9 cellular contexts compared by ENCODE assay signal in the genomic region with DNA sequence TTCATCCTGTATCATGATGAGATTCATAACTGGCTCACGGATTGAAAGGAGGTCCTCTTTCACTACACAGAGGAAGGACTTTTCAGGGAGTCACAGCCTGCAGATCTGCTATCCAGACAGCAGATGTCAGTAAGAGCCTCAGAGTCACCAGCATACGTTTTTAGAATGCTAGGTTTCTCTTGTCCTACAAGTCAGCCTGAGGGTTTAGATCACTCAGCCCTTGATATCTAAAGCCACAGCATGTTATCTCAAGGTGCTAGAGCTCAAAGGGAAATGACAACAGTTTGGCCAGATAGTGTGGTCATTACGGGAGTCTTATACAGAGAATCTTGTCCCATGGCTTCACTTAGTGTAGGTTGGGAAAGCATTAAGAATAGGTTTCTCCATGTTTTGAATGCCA. TPM values are rescaled to one million over a fixed set of nuclear protein-coding genes. Genes with fewer than 3 reads are reported as not detected.
DNase-seq lines count a peak whose midpoint lies in the region; ATAC-seq and TF ChIP-seq lines count a peak whose summit lies in the region.
"Had no signal": no experiment of that assay in that cellular context is flagged by ENCODE, and none has a peak within 500 bp of the region (broad histone marks: within the 10 kb centered on the region; RNA-seq: fewer than 3 reads in every experiment).

No MANE protein-coding gene starts in this region.

- DNase-seq in DMS53 (lab: John Stamatoyannopoulos, UW) (peak; percentile 58), H4 (ENCODE audit: low spot score) (peak; percentile 51), OCI-M2 (lab: John Stamatoyannopoulos, UW; ENCODE audit: unreplicated experiment) (peak; percentile 13), fibroblast of lung (ENCODE audit: low read depth in 2 of 2) (peak; percentile 56 to 65)
- no peak for DNase-seq in stimulated activated effector memory CD8-positive, alpha-beta T cell treated with anti-CD3 and anti-CD28 coated beads, Interleukin-12 subunit alpha, Interleukin-12 subunit beta, amount 100 ng/mL, for 72 hours (ENCODE audit: low spot score in 2 of 2)
- no peak for DNase-seq in activated naive CD4-positive, alpha-beta T cell treated with anti-CD3 and anti-CD28 coated beads, Interleukin-2, amount 10 ng/mL, durations not matched to agents 7 days and 5 days

- no peaks in the 10 kb centered on the region for H3K36me3 Mint-ChIP-seq in stimulated activated effector memory CD8-positive, alpha-beta T cell treated with anti-CD3 and anti-CD28 coated beads, Interleukin-12 subunit alpha, Interleukin-12 subunit beta, amount 100 ng/mL, for 72 hours
- H3K36me3 Mint-ChIP-seq in activated naive CD4-positive, alpha-beta T cell treated with anti-CD3 and anti-CD28 coated beads, Interleukin-2, amount 10 ng/mL, durations not matched to agents 7 days and 5 days, result no peaks in the 10 kb centered on the region
- H3K36me3 Mint-ChIP-seq: natural killer cell treated with Interleukin-12 subunit alpha and Interleukin-12 subunit beta and Interleukin-15 and Interleukin-18, amount 100 ng/mL, for 72 hours had no signal

- no peaks in the 10 kb centered on the region for H3K9me3 Mint-ChIP-seq in stimulated activated effector memory CD8-positive, alpha-beta T cell treated with anti-CD3 and anti-CD28 coated beads, Interleukin-12 subunit alpha, Interleukin-12 subunit beta, amount 100 ng/mL, for 72 hours
- H3K9me3 Mint-ChIP-seq in activated naive CD4-positive, alpha-beta T cell treated with anti-CD3 and anti-CD28 coated beads, Interleukin-2, amount 10 ng/mL, durations not matched to agents 7 days and 5 days, result no peaks in the 10 kb centered on the region
- H3K9me3 Mint-ChIP-seq: natural killer cell treated with Interleukin-12 subunit alpha and Interleukin-12 subunit beta and Interleukin-15 and Interleukin-18, amount 100 ng/mL, for 72 hours had no signal

- peak; percentile 62 to 72 for TF ChIP-seq CTCF in fibroblast of lung (conservative IDR thresholded peaks at IDR 0.05 in 1 of 2, IDR thresholded peaks at IDR 0.05 in 1 of 2; ENCODE audit: low read depth in 1 of 2, low read length in 2 of 2)

- H3K4me1 ChIP-seq in fibroblast of lung (ENCODE audit: control insufficient read depth, extremely low read depth, insufficient read depth, low read length), result no peaks in the 10 kb centered on the region

- no peak overlapping the region for H3K27ac ChIP-seq in fibroblast of lung (ENCODE audit: insufficient read depth, low read length)

- H4K20me1 ChIP-seq in fibroblast of lung (ENCODE audit: control insufficient read depth, extremely low read depth, insufficient read depth, low read length), result no peaks in the 10 kb centered on the region

- no peaks in the 10 kb centered on the region for H3K9me3 ChIP-seq in fibroblast of lung (ENCODE audit: control insufficient read depth, insufficient read depth, low read depth, low read length)

- peaks cover 13% of the 10 kb centered on the region for H3K27me3 Mint-ChIP-seq in activated naive CD4-positive, alpha-beta T cell treated with anti-CD3 and anti-CD28 coated beads, Interleukin-2, amount 10 ng/mL, durations not matched to agents 7 days and 5 days

- no peaks in the 10 kb centered on the region for H3K79me2 ChIP-seq in fibroblast of lung (ENCODE audit: control insufficient read depth, insufficient read depth, low read length)

- CTCF ChIA-PET in activated naive CD4-positive, alpha-beta T cell treated with anti-CD3 and anti-CD28 coated beads, Interleukin-2, amount 10 ng/mL, durations not matched to agents 7 days and 5 days (lab: Charles Lee), result interaction anchor here (0.6 kb wide), 1 partner anchor 1096 kb away, joined by 3 read pairs; no protein-coding TSS in a partner anchor

- H3K27me3 ChIP-seq in fibroblast of lung (ENCODE audit: control insufficient read depth, insufficient read depth, low read length), result no peaks in the 10 kb centered on the region

- H3K4me2 ChIP-seq in fibroblast of lung (ENCODE audit: extremely low read depth, insufficient read depth, low read length), result no peak overlapping the region

- no peaks in the 10 kb centered on the region for H3K4me1 Mint-ChIP-seq in stimulated activated effector memory CD8-positive, alpha-beta T cell treated with anti-CD3 and anti-CD28 coated beads, Interleukin-12 subunit alpha, Interleukin-12 subunit beta, amount 100 ng/mL, for 72 hours
- H3K4me1 Mint-ChIP-seq in activated naive CD4-positive, alpha-beta T cell treated with anti-CD3 and anti-CD28 coated beads, Interleukin-2, amount 10 ng/mL, durations not matched to agents 7 days and 5 days, result no peaks in the 10 kb centered on the region

- peak; percentile 54 for ATAC-seq in stimulated activated effector memory CD8-positive, alpha-beta T cell treated with anti-CD3 and anti-CD28 coated beads, Interleukin-12 subunit alpha, Interleukin-12 subunit beta, amount 100 ng/mL, for 72 hours
- ATAC-seq in HG02610 (IDR thresholded peaks at IDR 0.05; ENCODE audit: unreplicated experiment) (no peak), HG03097 (IDR thresholded peaks at IDR 0.05; ENCODE audit: low FRiP score, unreplicated experiment) (no peak)

- H3K9ac ChIP-seq in fibroblast of lung (ENCODE audit: insufficient read depth, low read length), result no peak overlapping the region

- no peak overlapping the region for H3K4me3 ChIP-seq in fibroblast of lung (replicated peaks in 1 of 4; ENCODE audit: control extremely low read depth in 1 of 4, insufficient read depth in 1 of 4, low read depth in 3 of 4, low read length in 4 of 4)

- H2AFZ ChIP-seq in fibroblast of lung (ENCODE audit: low read length), result no peak overlapping the region

- H3K36me3 ChIP-seq in fibroblast of lung (ENCODE audit: control insufficient read depth, insufficient read depth, low read length), result no peaks in the 10 kb centered on the region

- H3K27ac Mint-ChIP-seq in stimulated activated effector memory CD8-positive, alpha-beta T cell treated with anti-CD3 and anti-CD28 coated beads, Interleukin-12 subunit alpha, Interleukin-12 subunit beta, amount 100 ng/mL, for 72 hours, result no peak overlapping the region
- no peak overlapping the region for H3K27ac Mint-ChIP-seq in activated naive CD4-positive, alpha-beta T cell treated with anti-CD3 and anti-CD28 coated beads, Interleukin-2, amount 10 ng/mL, durations not matched to agents 7 days and 5 days
- H3K27ac Mint-ChIP-seq: natural killer cell treated with Interleukin-12 subunit alpha and Interleukin-12 subunit beta and Interleukin-15 and Interleukin-18, amount 100 ng/mL, for 72 hours had no signal

- H3K4me3 Mint-ChIP-seq in stimulated activated effector memory CD8-positive, alpha-beta T cell treated with anti-CD3 and anti-CD28 coated beads, Interleukin-12 subunit alpha, Interleukin-12 subunit beta, amount 100 ng/mL, for 72 hours, result no peak overlapping the region
- no peak overlapping the region for H3K4me3 Mint-ChIP-seq in activated naive CD4-positive, alpha-beta T cell treated with anti-CD3 and anti-CD28 coated beads, Interleukin-2, amount 10 ng/mL, durations not matched to agents 7 days and 5 days
- H3K4me3 Mint-ChIP-seq: natural killer cell treated with Interleukin-12 subunit alpha and Interleukin-12 subunit beta and Interleukin-15 and Interleukin-18, amount 100 ng/mL, for 72 hours had no signal

RNA-seq across cellular contexts. Expression of gene SLC46A2, which starts 30.9 kb away (rescaled TPM):
- not detected in 2 replicates for total RNA-seq in H4 (2014; rRNA removed; shearing (Covaris generic))
- not detected in 2 replicates for total RNA-seq in fibroblast of lung
- polyA plus RNA-seq in fibroblast of lung, result not detected in 2 replicates
- not detected in 2 replicates for polyA plus RNA-seq in fibroblast of lung (2012)
- polyA minus RNA-seq in fibroblast of lung (ENCODE audit: low replicate concordance), result not detected in 2 replicates
- total RNA-seq: natural killer cell treated with Interleukin-12 subunit alpha and Interleukin-12 subunit beta and Interleukin-15 and Interleukin-18, amount 100 ng/mL, for 72 hours had no signal

Comparison
In these comparisons a context has a peak if more than half of its experiments do, and no peak if none do; other contexts are left out.
1. DNase-seq: peak in DMS53 (single experiment), H4 (single experiment), OCI-M2 (single experiment) and fibroblast of lung (2 of 2); none in stimulated activated effector memory CD8-positive, alpha-beta T cell treated with anti-CD3 and anti-CD28 coated beads, Interleukin-12 subunit alpha, Interleukin-12 subunit beta, amount 100 ng/mL, for 72 hours (0 of 2) and activated naive CD4-positive, alpha-beta T cell treated with anti-CD3 and anti-CD28 coated beads, Interleukin-2, amount 10 ng/mL, durations not matched to agents 7 days and 5 days (single experiment).